1 cellular context compared by ENCODE assay signal in genomic region chr20:45341939-45342862, GRCh38.
TF ChIP-seq lines count a peak whose summit lies in the region.

No MANE protein-coding gene starts in this region.

TF ChIP-seq in HepG2, 621 proteins besides CTCF, POLR2A, EP300 and RAD21 (continued from another document and continues in another):
- TF ChIP-seq THYN1 (CRISPR knock-in tag; IDR thresholded peaks at IDR 0.05; ENCODE audit: borderline replicate concordance, low read depth) = no peak
- peak; percentile 64; the same call in 1 of the 2 replicates for TF ChIP-seq GFI1 (CRISPR knock-in tag; IDR thresholded peaks at IDR 0.05; ENCODE audit: borderline replicate concordance)
- peak; percentile 39; the same call in 1 of the 2 replicates for TF ChIP-seq NR2F2 (IDR thresholded peaks at IDR 0.05; ENCODE audit: borderline replicate concordance, low read depth)
- 0 out of 2 replicates have a peak, but pooled peaks have one; percentile 65 for TF ChIP-seq ZNF878 (CRISPR knock-in tag; IDR thresholded peaks at IDR 0.05)
- TF ChIP-seq AGO1 (IDR thresholded peaks at IDR 0.05; ENCODE audit: low read depth, low read length, poor library complexity, severe bottlenecking) = peak; percentile 59
- peak; percentile 86 for TF ChIP-seq IRF9 (CRISPR knock-in tag; IDR thresholded peaks at IDR 0.05; ENCODE audit: borderline replicate concordance)
- TF ChIP-seq SNRNP70 (IDR thresholded peaks at IDR 0.05; ENCODE audit: low read depth, low read length) = no peak
- TF ChIP-seq ZNF143 (CRISPR knock-in tag; IDR thresholded peaks at IDR 0.05) = peak; percentile 49; the same call in 1 of the 2 replicates
- TF ChIP-seq TBX2 (CRISPR knock-in tag; IDR thresholded peaks at IDR 0.05; ENCODE audit: borderline replicate concordance) = peak; percentile 84; the same call in 1 of the 2 replicates
- no peak; the same call in 1 of the 2 replicates for TF ChIP-seq ZNF639 (CRISPR knock-in tag; conservative IDR thresholded peaks at IDR 0.05)
- peak; percentile 19; the same call in 1 of the 2 replicates for TF ChIP-seq ZNF121 (CRISPR knock-in tag; IDR thresholded peaks at IDR 0.05)
- peak; percentile 45; the same call in 1 of the 2 replicates for TF ChIP-seq ZNF776 (CRISPR knock-in tag; IDR thresholded peaks at IDR 0.05)
- TF ChIP-seq KDM2A (CRISPR knock-in tag; IDR thresholded peaks at IDR 0.05; ENCODE audit: borderline replicate concordance, low read depth) = 0 out of 2 replicates have a peak, but pooled peaks have one; percentile 3
- TF ChIP-seq ZSCAN9 (CRISPR knock-in tag; IDR thresholded peaks at IDR 0.05; ENCODE audit: borderline replicate concordance) = no peak
- no peak for TF ChIP-seq ZNF597 (CRISPR knock-in tag; IDR thresholded peaks at IDR 0.05)
- TF ChIP-seq ZNF550 (CRISPR knock-in tag; IDR thresholded peaks at IDR 0.05; ENCODE audit: borderline replicate concordance) = 0 out of 2 replicates have a peak, but pooled peaks have one; percentile 62
- TF ChIP-seq ZNF292 (CRISPR knock-in tag; IDR thresholded peaks at IDR 0.05; ENCODE audit: borderline replicate concordance, low read depth) = peak; percentile 87
- TF ChIP-seq HOXA5 (CRISPR knock-in tag; IDR thresholded peaks at IDR 0.05) = 0 out of 2 replicates have a peak, but pooled peaks have one; percentile 27
- TF ChIP-seq ZBTB25 (CRISPR knock-in tag; IDR thresholded peaks at IDR 0.05) = no peak
- 0 out of 2 replicates have a peak, but pooled peaks have one; percentile 81 for TF ChIP-seq ZBTB46 (CRISPR knock-in tag; IDR thresholded peaks at IDR 0.05; ENCODE audit: borderline replicate concordance)
- peak; percentile 56; the same call in 1 of the 2 replicates for TF ChIP-seq IKZF5 (CRISPR knock-in tag; IDR thresholded peaks at IDR 0.05)
- TF ChIP-seq ZNF670 (CRISPR knock-in tag; IDR thresholded peaks at IDR 0.05; ENCODE audit: borderline replicate concordance) = 0 out of 2 replicates have a peak, but pooled peaks have one; percentile 31
- no peak for TF ChIP-seq ZNF740 (CRISPR knock-in tag; IDR thresholded peaks at IDR 0.05)
- TF ChIP-seq MED1 (CRISPR knock-in tag; IDR thresholded peaks at IDR 0.05) = peak; percentile 71
- 0 out of 2 replicates have a peak, but pooled peaks have one; percentile 24 for TF ChIP-seq ZNF136 (CRISPR knock-in tag; IDR thresholded peaks at IDR 0.05; ENCODE audit: low read depth)
- TF ChIP-seq ZBTB20 (CRISPR knock-in tag; IDR thresholded peaks at IDR 0.05; ENCODE audit: borderline replicate concordance, low read depth) = 0 out of 2 replicates have a peak, but pooled peaks have one; percentile 17
- peak; percentile 85; the same call in 1 of the 2 replicates for TF ChIP-seq ERF (CRISPR knock-in tag; IDR thresholded peaks at IDR 0.05)
- TF ChIP-seq MED8 (CRISPR knock-in tag; IDR thresholded peaks at IDR 0.05; ENCODE audit: insufficient replicate concordance) = peak; percentile 61
- TF ChIP-seq HNRNPLL (IDR thresholded peaks at IDR 0.05; ENCODE audit: low read depth, low read length, poor library complexity, severe bottlenecking) = peak; percentile 47
- TF ChIP-seq ZBTB42 (CRISPR knock-in tag; IDR thresholded peaks at IDR 0.05) = peak; percentile 92
- TF ChIP-seq ZNF333 (CRISPR knock-in tag; IDR thresholded peaks at IDR 0.05; ENCODE audit: borderline replicate concordance) = peak; percentile 93; the same call in 1 of the 2 replicates
- TF ChIP-seq NRL (CRISPR knock-in tag; IDR thresholded peaks at IDR 0.05; ENCODE audit: borderline replicate concordance) = 0 out of 2 replicates have a peak, but pooled peaks have one; percentile 39
- no peak for TF ChIP-seq ZNF7 (CRISPR knock-in tag; IDR thresholded peaks at IDR 0.05)
- TF ChIP-seq ARNTL (CRISPR knock-in tag; IDR thresholded peaks at IDR 0.05) = peak; percentile 72; the same call in 1 of the 2 replicates
- peak; percentile 84 for TF ChIP-seq ZNF772 (CRISPR knock-in tag; IDR thresholded peaks at IDR 0.05)
- TF ChIP-seq GMEB1 (CRISPR knock-in tag; IDR thresholded peaks at IDR 0.05; ENCODE audit: borderline replicate concordance) = peak; percentile 18; the same call in 1 of the 2 replicates
- 0 out of 2 replicates have a peak, but pooled peaks have one; percentile 34 for TF ChIP-seq ZNF275 (CRISPR knock-in tag; IDR thresholded peaks at IDR 0.05; ENCODE audit: borderline replicate concordance)
- peak; percentile 70; the same call in 1 of the 2 replicates for TF ChIP-seq ZNF350 (CRISPR knock-in tag; IDR thresholded peaks at IDR 0.05; ENCODE audit: borderline replicate concordance, low read depth)
- no peak for TF ChIP-seq HNRNPK (IDR thresholded peaks at IDR 0.05; ENCODE audit: low read depth, low read length, poor library complexity, severe bottlenecking)
- TF ChIP-seq KLF12 (CRISPR knock-in tag; IDR thresholded peaks at IDR 0.05; ENCODE audit: borderline replicate concordance) = peak; percentile 84
- TF ChIP-seq ZNF850 (CRISPR knock-in tag; conservative IDR thresholded peaks at IDR 0.05) = no peak; the same call in 1 of the 2 replicates
- peak; percentile 92; the same call in 1 of the 2 replicates for TF ChIP-seq PCBP1 (IDR thresholded peaks at IDR 0.05; ENCODE audit: borderline replicate concordance, low read depth, low read length)
- 0 out of 2 replicates have a peak, but pooled peaks have one; percentile 8 for TF ChIP-seq MNT (IDR thresholded peaks at IDR 0.05)
- 0 out of 2 replicates have a peak, but pooled peaks have one; percentile 28 for TF ChIP-seq AKAP8 (CRISPR knock-in tag; IDR thresholded peaks at IDR 0.05)
- TF ChIP-seq PAXIP1 (CRISPR knock-in tag; conservative IDR thresholded peaks at IDR 0.05) = peak; percentile 69
- no peak; the same call in 1 of the 2 replicates for TF ChIP-seq ZNF232 (CRISPR knock-in tag; IDR thresholded peaks at IDR 0.05; ENCODE audit: borderline replicate concordance)
